Comparison of ENCODE assay signal across 1 cellular context in the genomic region with DNA sequence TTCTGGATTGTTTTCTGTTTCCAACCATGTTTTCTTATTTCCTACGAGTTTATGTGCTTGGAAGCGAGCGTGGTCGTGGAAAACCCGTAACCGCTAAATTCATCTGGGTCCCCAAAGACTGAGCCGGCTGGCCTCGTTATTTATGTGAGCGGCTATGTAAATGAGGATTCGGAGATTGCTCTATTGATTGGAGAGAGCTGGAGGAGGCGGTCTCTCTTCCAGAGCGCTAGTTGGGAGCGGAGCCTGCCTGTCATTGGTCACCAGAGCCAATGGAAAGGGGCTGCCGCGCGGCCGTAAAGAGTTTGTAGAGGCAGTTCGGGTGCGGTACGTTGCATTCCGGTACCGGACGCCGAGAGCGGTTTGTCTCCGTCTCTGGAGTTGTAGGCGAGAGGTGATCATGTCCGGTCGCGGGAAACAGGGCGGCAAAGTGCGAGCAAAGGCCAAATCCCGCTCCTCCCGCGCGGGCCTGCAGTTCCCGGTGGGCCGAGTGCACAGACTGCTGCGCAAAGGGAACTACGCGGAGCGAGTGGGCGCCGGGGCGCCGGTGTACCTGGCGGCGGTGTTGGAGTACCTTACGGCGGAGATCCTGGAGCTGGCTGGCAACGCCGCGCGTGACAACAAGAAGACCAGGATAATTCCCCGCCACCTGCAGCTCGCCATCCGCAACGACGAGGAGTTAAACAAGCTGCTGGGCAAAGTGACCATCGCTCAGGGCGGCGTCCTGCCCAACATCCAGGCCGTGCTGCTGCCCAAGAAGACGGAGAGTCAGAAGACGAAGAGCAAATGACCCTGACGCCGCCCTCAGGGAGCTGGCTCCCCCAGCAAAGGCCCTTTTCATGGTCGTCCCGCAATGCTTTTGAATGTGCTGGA.
A peak's percentile ranks its signal among the peaks of the same experiment; 100 is the strongest.
TF ChIP-seq lines count a peak whose summit lies in the region.

No MANE protein-coding gene starts in this region.

TF ChIP-seq in GM12878, 131 proteins besides CTCF, POLR2A, EP300 and RAD21 (continued from another document):
- TF ChIP-seq MEF2A (IDR thresholded peaks at IDR 0.05; ENCODE audit: insufficient read depth, low read depth, low read length) = no peak
- no peak for TF ChIP-seq NR2C2 (IDR thresholded peaks at IDR 0.05; ENCODE audit: borderline replicate concordance, control insufficient read depth, insufficient read length, low read depth)
- 0 out of 2 replicates have a peak, but pooled peaks have one; percentile 59 for TF ChIP-seq NFXL1 (IDR thresholded peaks at IDR 0.05; ENCODE audit: borderline replicate concordance)
- TF ChIP-seq, protein P1, sequence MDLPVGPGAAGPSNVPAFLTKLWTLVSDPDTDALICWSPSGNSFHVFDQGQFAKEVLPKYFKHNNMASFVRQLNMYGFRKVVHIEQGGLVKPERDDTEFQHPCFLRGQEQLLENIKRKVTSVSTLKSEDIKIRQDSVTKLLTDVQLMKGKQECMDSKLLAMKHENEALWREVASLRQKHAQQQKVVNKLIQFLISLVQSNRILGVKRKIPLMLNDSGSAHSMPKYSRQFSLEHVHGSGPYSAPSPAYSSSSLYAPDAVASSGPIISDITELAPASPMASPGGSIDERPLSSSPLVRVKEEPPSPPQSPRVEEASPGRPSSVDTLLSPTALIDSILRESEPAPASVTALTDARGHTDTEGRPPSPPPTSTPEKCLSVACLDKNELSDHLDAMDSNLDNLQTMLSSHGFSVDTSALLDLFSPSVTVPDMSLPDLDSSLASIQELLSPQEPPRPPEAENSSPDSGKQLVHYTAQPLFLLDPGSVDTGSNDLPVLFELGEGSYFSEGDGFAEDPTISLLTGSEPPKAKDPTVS (IDR thresholded peaks at IDR 0.05; ENCODE audit: low read depth, low read length) = no peak
- TF ChIP-seq NBN (IDR thresholded peaks at IDR 0.05) = 0 out of 2 replicates have a peak, but pooled peaks have one; percentile 47
- TF ChIP-seq SMAD5 (IDR thresholded peaks at IDR 0.05; ENCODE audit: low read depth) = peak; percentile 67; the same call in 1 of the 2 replicates
- TF ChIP-seq, protein P2, sequence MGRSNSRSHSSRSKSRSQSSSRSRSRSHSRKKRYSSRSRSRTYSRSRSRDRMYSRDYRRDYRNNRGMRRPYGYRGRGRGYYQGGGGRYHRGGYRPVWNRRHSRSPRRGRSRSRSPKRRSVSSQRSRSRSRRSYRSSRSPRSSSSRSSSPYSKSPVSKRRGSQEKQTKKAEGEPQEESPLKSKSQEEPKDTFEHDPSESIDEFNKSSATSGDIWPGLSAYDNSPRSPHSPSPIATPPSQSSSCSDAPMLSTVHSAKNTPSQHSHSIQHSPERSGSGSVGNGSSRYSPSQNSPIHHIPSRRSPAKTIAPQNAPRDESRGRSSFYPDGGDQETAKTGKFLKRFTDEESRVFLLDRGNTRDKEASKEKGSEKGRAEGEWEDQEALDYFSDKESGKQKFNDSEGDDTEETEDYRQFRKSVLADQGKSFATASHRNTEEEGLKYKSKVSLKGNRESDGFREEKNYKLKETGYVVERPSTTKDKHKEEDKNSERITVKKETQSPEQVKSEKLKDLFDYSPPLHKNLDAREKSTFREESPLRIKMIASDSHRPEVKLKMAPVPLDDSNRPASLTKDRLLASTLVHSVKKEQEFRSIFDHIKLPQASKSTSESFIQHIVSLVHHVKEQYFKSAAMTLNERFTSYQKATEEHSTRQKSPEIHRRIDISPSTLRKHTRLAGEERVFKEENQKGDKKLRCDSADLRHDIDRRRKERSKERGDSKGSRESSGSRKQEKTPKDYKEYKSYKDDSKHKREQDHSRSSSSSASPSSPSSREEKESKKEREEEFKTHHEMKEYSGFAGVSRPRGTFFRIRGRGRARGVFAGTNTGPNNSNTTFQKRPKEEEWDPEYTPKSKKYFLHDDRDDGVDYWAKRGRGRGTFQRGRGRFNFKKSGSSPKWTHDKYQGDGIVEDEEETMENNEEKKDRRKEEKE (IDR thresholded peaks at IDR 0.05) = no peak
- TF ChIP-seq PAX8 (IDR thresholded peaks at IDR 0.05) = no peak
- TF ChIP-seq, protein P3, sequence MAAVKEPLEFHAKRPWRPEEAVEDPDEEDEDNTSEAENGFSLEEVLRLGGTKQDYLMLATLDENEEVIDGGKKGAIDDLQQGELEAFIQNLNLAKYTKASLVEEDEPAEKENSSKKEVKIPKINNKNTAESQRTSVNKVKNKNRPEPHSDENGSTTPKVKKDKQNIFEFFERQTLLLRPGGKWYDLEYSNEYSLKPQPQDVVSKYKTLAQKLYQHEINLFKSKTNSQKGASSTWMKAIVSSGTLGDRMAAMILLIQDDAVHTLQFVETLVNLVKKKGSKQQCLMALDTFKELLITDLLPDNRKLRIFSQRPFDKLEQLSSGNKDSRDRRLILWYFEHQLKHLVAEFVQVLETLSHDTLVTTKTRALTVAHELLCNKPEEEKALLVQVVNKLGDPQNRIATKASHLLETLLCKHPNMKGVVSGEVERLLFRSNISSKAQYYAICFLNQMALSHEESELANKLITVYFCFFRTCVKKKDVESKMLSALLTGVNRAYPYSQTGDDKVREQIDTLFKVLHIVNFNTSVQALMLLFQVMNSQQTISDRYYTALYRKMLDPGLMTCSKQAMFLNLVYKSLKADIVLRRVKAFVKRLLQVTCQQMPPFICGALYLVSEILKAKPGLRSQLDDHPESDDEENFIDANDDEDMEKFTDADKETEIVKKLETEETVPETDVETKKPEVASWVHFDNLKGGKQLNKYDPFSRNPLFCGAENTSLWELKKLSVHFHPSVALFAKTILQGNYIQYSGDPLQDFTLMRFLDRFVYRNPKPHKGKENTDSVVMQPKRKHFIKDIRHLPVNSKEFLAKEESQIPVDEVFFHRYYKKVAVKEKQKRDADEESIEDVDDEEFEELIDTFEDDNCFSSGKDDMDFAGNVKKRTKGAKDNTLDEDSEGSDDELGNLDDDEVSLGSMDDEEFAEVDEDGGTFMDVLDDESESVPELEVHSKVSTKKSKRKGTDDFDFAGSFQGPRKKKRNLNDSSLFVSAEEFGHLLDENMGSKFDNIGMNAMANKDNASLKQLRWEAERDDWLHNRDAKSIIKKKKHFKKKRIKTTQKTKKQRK (IDR thresholded peaks at IDR 0.05; ENCODE audit: low read depth, low read length) = no peak
- no peak for TF ChIP-seq ZZZ3 (IDR thresholded peaks at IDR 0.05; ENCODE audit: control insufficient read depth, insufficient read length, low read depth)
- no peak for TF ChIP-seq FOXK2 (IDR thresholded peaks at IDR 0.05)
- TF ChIP-seq SUPT20H (IDR thresholded peaks at IDR 0.05; ENCODE audit: borderline replicate concordance, control insufficient read depth, low read depth, low read length) = no peak
- no peak for TF ChIP-seq WRNIP1 (IDR thresholded peaks at IDR 0.05; ENCODE audit: borderline replicate concordance, low read depth, low read length)
- TF ChIP-seq NR2C1 (IDR thresholded peaks at IDR 0.05) = no peak
- no peak for TF ChIP-seq SREBF1 (IDR thresholded peaks at IDR 0.05; ENCODE audit: low read length)
- TF ChIP-seq KLF5 (IDR thresholded peaks at IDR 0.05; ENCODE audit: partially characterized antibody) = peak; percentile 22
- TF ChIP-seq NFYA (IDR thresholded peaks at IDR 0.05; ENCODE audit: borderline replicate concordance, low read depth, low read length) = peak; percentile 93
- TF ChIP-seq IRF4 (IDR thresholded peaks at IDR 0.05; ENCODE audit: low read depth, low read length) = no peak
- TF ChIP-seq BACH1 (IDR thresholded peaks at IDR 0.05; ENCODE audit: borderline replicate concordance) = 0 out of 2 replicates have a peak, but pooled peaks have one; percentile 15
- TF ChIP-seq, protein P4, sequence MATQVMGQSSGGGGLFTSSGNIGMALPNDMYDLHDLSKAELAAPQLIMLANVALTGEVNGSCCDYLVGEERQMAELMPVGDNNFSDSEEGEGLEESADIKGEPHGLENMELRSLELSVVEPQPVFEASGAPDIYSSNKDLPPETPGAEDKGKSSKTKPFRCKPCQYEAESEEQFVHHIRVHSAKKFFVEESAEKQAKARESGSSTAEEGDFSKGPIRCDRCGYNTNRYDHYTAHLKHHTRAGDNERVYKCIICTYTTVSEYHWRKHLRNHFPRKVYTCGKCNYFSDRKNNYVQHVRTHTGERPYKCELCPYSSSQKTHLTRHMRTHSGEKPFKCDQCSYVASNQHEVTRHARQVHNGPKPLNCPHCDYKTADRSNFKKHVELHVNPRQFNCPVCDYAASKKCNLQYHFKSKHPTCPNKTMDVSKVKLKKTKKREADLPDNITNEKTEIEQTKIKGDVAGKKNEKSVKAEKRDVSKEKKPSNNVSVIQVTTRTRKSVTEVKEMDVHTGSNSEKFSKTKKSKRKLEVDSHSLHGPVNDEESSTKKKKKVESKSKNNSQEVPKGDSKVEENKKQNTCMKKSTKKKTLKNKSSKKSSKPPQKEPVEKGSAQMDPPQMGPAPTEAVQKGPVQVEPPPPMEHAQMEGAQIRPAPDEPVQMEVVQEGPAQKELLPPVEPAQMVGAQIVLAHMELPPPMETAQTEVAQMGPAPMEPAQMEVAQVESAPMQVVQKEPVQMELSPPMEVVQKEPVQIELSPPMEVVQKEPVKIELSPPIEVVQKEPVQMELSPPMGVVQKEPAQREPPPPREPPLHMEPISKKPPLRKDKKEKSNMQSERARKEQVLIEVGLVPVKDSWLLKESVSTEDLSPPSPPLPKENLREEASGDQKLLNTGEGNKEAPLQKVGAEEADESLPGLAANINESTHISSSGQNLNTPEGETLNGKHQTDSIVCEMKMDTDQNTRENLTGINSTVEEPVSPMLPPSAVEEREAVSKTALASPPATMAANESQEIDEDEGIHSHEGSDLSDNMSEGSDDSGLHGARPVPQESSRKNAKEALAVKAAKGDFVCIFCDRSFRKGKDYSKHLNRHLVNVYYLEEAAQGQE (IDR thresholded peaks at IDR 0.05; ENCODE audit: low read depth, low read length) = no peak
- TF ChIP-seq, protein P5, sequence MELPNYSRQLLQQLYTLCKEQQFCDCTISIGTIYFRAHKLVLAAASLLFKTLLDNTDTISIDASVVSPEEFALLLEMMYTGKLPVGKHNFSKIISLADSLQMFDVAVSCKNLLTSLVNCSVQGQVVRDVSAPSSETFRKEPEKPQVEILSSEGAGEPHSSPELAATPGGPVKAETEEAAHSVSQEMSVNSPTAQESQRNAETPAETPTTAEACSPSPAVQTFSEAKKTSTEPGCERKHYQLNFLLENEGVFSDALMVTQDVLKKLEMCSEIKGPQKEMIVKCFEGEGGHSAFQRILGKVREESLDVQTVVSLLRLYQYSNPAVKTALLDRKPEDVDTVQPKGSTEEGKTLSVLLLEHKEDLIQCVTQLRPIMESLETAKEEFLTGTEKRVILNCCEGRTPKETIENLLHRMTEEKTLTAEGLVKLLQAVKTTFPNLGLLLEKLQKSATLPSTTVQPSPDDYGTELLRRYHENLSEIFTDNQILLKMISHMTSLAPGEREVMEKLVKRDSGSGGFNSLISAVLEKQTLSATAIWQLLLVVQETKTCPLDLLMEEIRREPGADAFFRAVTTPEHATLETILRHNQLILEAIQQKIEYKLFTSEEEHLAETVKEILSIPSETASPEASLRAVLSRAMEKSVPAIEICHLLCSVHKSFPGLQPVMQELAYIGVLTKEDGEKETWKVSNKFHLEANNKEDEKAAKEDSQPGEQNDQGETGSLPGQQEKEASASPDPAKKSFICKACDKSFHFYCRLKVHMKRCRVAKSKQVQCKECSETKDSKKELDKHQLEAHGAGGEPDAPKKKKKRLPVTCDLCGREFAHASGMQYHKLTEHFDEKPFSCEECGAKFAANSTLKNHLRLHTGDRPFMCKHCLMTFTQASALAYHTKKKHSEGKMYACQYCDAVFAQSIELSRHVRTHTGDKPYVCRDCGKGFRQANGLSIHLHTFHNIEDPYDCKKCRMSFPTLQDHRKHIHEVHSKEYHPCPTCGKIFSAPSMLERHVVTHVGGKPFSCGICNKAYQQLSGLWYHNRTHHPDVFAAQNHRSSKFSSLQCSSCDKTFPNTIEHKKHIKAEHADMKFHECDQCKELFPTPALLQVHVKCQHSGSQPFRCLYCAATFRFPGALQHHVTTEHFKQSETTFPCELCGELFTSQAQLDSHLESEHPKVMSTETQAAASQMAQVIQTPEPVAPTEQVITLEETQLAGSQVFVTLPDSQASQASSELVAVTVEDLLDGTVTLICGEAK (IDR thresholded peaks at IDR 0.05; ENCODE audit: borderline replicate concordance) = no peak; the same call in 1 of the 2 replicates
TF ChIP-seq in GM12878: peak in this region for 37.
